Comparison of ENCODE assay signal across 10 cellular contexts in genomic region chr16:15777533-15778203, GRCh38.
A peak's percentile ranks its signal among the peaks of the same experiment; 100 is the strongest.
DNase-seq lines count a peak whose midpoint lies in the region; ATAC-seq, FAIRE-seq and TF ChIP-seq lines count a peak whose summit lies in the region.
"Had no signal": no experiment of that assay in that cellular context is flagged by ENCODE, and none has a peak within 500 bp of the region (broad histone marks: within the 10 kb centered on the region; RNA-seq: fewer than 3 reads in every experiment).

No MANE protein-coding gene starts in this region.

- H3K27ac ChIP-seq in BLaER1 = peak overlapping the region; percentile 59
- peak overlapping the region; percentile 67 to 98 (median 81) for H3K27ac ChIP-seq in sigmoid colon

- 57 to 61% methylated on average over 11 of the region's 11 CpGs for WGBS in sigmoid colon, 2 donors

- FAIRE-seq in GM12891 (lab: Jason Lieb, UNC) = no peak

- no peaks in the 10 kb centered on the region for H4K20me1 ChIP-seq in BLaER1

- ATAC-seq in GM21360 (IDR thresholded peaks at IDR 0.05; ENCODE audit: unreplicated experiment) = no peak

- no peak overlapping the region; the same call in 1 of the 2 replicates for H3K9ac ChIP-seq in BLaER1

- TF ChIP-seq CTCF in chondrocyte (IDR thresholded peaks at IDR 0.05) (peak; percentile 83), sigmoid colon (IDR thresholded peaks at IDR 0.05) (no peak), glutamatergic neuron (IDR thresholded peaks at IDR 0.05; ENCODE audit: partially characterized antibody, unreplicated experiment) (no peak)

- no peaks in the 10 kb centered on the region for H3K27me3 ChIP-seq in BLaER1
- no peaks in the 10 kb centered on the region for H3K27me3 ChIP-seq in sigmoid colon

- H3K9me3 Mint-ChIP-seq in chondrocyte (ENCODE audit: low read depth) (no peaks in the 10 kb centered on the region), glutamatergic neuron (ENCODE audit: unreplicated experiment) (peaks cover 5% of the 10 kb centered on the region)
- H3K9me3 Mint-ChIP-seq: IgD-negative memory B cell had no signal

- TF ChIP-seq POLR2A in GM12891 (IDR thresholded peaks at IDR 0.05; ENCODE audit: low read depth, low read length) (no peak), sigmoid colon (IDR thresholded peaks at IDR 0.05) (no peak)

- no peaks in the 10 kb centered on the region for H3K36me3 ChIP-seq in BLaER1
- peaks cover 53 to 100% (median 70%) of the 10 kb centered on the region in 4 donors for H3K36me3 ChIP-seq in sigmoid colon

- H3K4me1 Mint-ChIP-seq in chondrocyte (ENCODE audit: low read depth) (no peaks in the 10 kb centered on the region), glutamatergic neuron (ENCODE audit: low read depth, unreplicated experiment) (no peaks in the 10 kb centered on the region)
- H3K4me1 Mint-ChIP-seq: IgD-negative memory B cell had no signal

- TF ChIP-seq EP300 in sigmoid colon (IDR thresholded peaks at IDR 0.05) = no peak

- H3K27ac Mint-ChIP-seq in chondrocyte (ENCODE audit: unreplicated experiment) (no peak overlapping the region), glutamatergic neuron (ENCODE audit: unreplicated experiment) (no peak overlapping the region)

- H3K9me3 ChIP-seq in BLaER1 (no peaks in the 10 kb centered on the region), sigmoid colon (peaks cover 0 to 3% (median 0%) of the 10 kb centered on the region in 4 donors)

- H3K27me3 Mint-ChIP-seq in chondrocyte (ENCODE audit: low read depth) (peaks cover 7% of the 10 kb centered on the region), glutamatergic neuron (ENCODE audit: unreplicated experiment) (peaks cover 3% of the 10 kb centered on the region)

- DNase-seq in GM12891 (ENCODE audit: insufficient read length, low spot score) = peak; percentile 25
- peak; percentile 56 for DNase-seq in NCI-H524 treated with DMSO at 0.1 percent for 48 hours (lab: John Stamatoyannopoulos, UW)
- no peak for DNase-seq in chondrocyte (ENCODE audit: low spot score)
- DNase-seq in sigmoid colon = peak; percentile 64
- DNase-seq in glutamatergic neuron = no peak
- no peak for DNase-seq in globus pallidus (ENCODE audit: low spot score)
- DNase-seq: left cardiac atrium had no signal

- H3K4me3 ChIP-seq in BLaER1 (no peak overlapping the region), sigmoid colon (no peak overlapping the region)

- H3K4me1 ChIP-seq in BLaER1 (peaks cover 37% of the 10 kb centered on the region), sigmoid colon (peaks cover 0 to 100% (median 86%) of the 10 kb centered on the region in 4 donors)

- peaks cover 6% of the 10 kb centered on the region for H3K36me3 Mint-ChIP-seq in chondrocyte (ENCODE audit: low read depth)
- no peaks in the 10 kb centered on the region for H3K36me3 Mint-ChIP-seq in glutamatergic neuron (ENCODE audit: unreplicated experiment)
- H3K36me3 Mint-ChIP-seq: IgD-negative memory B cell had no signal

- no peak overlapping the region for H3K4me3 Mint-ChIP-seq in chondrocyte (ENCODE audit: unreplicated experiment)
- no peak overlapping the region for H3K4me3 Mint-ChIP-seq in glutamatergic neuron (ENCODE audit: unreplicated experiment)
- H3K4me3 Mint-ChIP-seq: IgD-negative memory B cell had no signal

- intact Hi-C loops in sigmoid colon (cut with DNase I) = no loop called here

- H3K4me2 ChIP-seq in BLaER1 = peak overlapping the region; percentile 83

TF ChIP-seq in GM12891, 5 proteins besides CTCF, POLR2A, EP300 and RAD21:
- TF ChIP-seq PAX5 (IDR thresholded peaks at IDR 0.05; ENCODE audit: insufficient read depth, low read length, severe bottlenecking) (no peak), TAF1 (IDR thresholded peaks at IDR 0.05; ENCODE audit: low read depth, low read length) (no peak), POU2F2 (IDR thresholded peaks at IDR 0.05; ENCODE audit: low read depth, low read length) (no peak), SPI1 (IDR thresholded peaks at IDR 0.05; ENCODE audit: low read depth, low read length) (no peak), POLR2AphosphoS5 (IDR thresholded peaks at IDR 0.05; ENCODE audit: low read depth, low read length) (no peak)

Comparison
In these comparisons a context has a peak if more than half of its experiments do, and no peak if none do; other contexts are left out.
1. DNase-seq: peak in GM12891 (single experiment), NCI-H524 treated with DMSO at 0.1 percent for 48 hours (single experiment) and sigmoid colon (single experiment); none in chondrocyte (single experiment), glutamatergic neuron (single experiment) and globus pallidus (single experiment).